In genomic region chr19:42060117-42060516, GRCh38 we compare ENCODE assay signal across 31 cellular contexts.
"Had no signal": no experiment of that assay in that cellular context is flagged by ENCODE, and none has a peak within 500 bp of the region (broad histone marks: within the 10 kb centered on the region; RNA-seq: fewer than 3 reads in every experiment).

No MANE protein-coding gene starts in this region.

- H3K4me1 Mint-ChIP-seq: natural killer cell; nephron; stimulated activated memory B cell treated with anti-CD40 and anti-IgM and Interleukin-4, amounts not matched to agents 10 μg/mL and 1 μg/mL and 100 μg/mL, for 72 hours; stimulated activated naive CD8-positive, alpha-beta T cell treated with anti-CD3 and anti-CD28 coated beads, Interleukin-15, amount 100 ng/mL, for 72 hours had no signal

- H3K36me3 ChIP-seq: ovary, suprapubic skin, transverse colon, upper lobe of right lung, uterus had no signal

- H3K36me3 Mint-ChIP-seq: natural killer cell; stimulated activated memory B cell treated with anti-CD40 and anti-IgM and Interleukin-4, amounts not matched to agents 10 μg/mL and 1 μg/mL and 100 μg/mL, for 72 hours; type B pancreatic cell had no signal

- H3K9me3 Mint-ChIP-seq: naive thymus-derived CD4-positive, alpha-beta T cell; natural killer cell; nephron; stimulated activated memory B cell treated with anti-CD40 and anti-IgM and Interleukin-4, amounts not matched to agents 10 μg/mL and 1 μg/mL and 100 μg/mL, for 72 hours; stimulated activated naive CD8-positive, alpha-beta T cell treated with anti-CD3 and anti-CD28 coated beads, Interleukin-15, amount 100 ng/mL, for 72 hours; type B pancreatic cell had no signal

- H3K4me1 ChIP-seq: parathyroid adenoma, psoas muscle, spleen, testis, tibial artery, transverse colon, upper lobe of right lung, uterus had no signal

- H3K27ac ChIP-seq: neutrophil, ovary, parathyroid adenoma, psoas muscle, skin epidermis, spleen, suprapubic skin, testis, tibial artery, transverse colon, upper lobe of right lung, uterus had no signal

- H3K9me3 ChIP-seq: neutrophil, ovary, psoas muscle, spleen, suprapubic skin, testis, tibial artery, transverse colon, upper lobe of right lung, uterus had no signal

- H3K27ac Mint-ChIP-seq: naive thymus-derived CD4-positive, alpha-beta T cell; natural killer cell; nephron; progenitor cell of endocrine pancreas; stimulated activated memory B cell treated with anti-CD40 and anti-IgM and Interleukin-4, amounts not matched to agents 10 μg/mL and 1 μg/mL and 100 μg/mL, for 72 hours; stimulated activated naive CD8-positive, alpha-beta T cell treated with anti-CD3 and anti-CD28 coated beads, Interleukin-15, amount 100 ng/mL, for 72 hours; type B pancreatic cell had no signal

- ATAC-seq: naive thymus-derived CD4-positive, alpha-beta T cell; natural killer cell; psoas muscle; right cardiac atrium; sciatic nerve; stimulated activated memory B cell treated with anti-CD40 and anti-IgM and Interleukin-4, amounts not matched to agents 10 μg/mL and 1 μg/mL and 100 μg/mL, for 72 hours; stimulated activated naive CD8-positive, alpha-beta T cell treated with anti-CD3 and anti-CD28 coated beads, Interleukin-15, amount 100 ng/mL, for 72 hours; stimulated activated naive CD8-positive, alpha-beta T cell treated with anti-CD3 and anti-CD28 coated beads, Interleukin-15, Interleukin-2, amounts not matched to agents 100 U/mL and 50 U/mL, for 24 hours; upper lobe of right lung had no signal

- DNase-seq: naive thymus-derived CD4-positive, alpha-beta T cell; natural killer cell; nucleus accumbens; ovary; right cardiac atrium; spleen; stimulated activated CD4-positive, alpha-beta T cell treated with anti-CD3 and anti-CD28 coated beads, Interleukin-12 subunit alpha, Interleukin-12 subunit beta, amount 100 ng/mL, for 4 hours; stimulated activated CD4-positive, alpha-beta T cell treated with anti-CD3 and anti-CD28 coated beads, Interleukin-1b, Interleukin-23, amount 100 ng/mL, for 48 hours; stimulated activated CD4-positive, alpha-beta T cell treated with anti-CD3 and anti-CD28 coated beads, Interleukin-4, amount 100 ng/mL, for 1 hour; stimulated activated CD4-positive, alpha-beta T cell treated with anti-CD3 and anti-CD28 coated beads, Interleukin-4, amount 100 ng/mL, for 4 hours; stimulated activated CD8-positive, alpha-beta memory T cell treated with anti-CD3 and anti-CD28 coated beads, Interleukin-4, amount 100 ng/mL, for 48 hours; stimulated activated naive CD4-positive, alpha-beta T cell; stimulated activated naive CD8-positive, alpha-beta T cell treated with anti-CD3 and anti-CD28 coated beads, Interleukin-15, amount 100 ng/mL, for 72 hours; stimulated activated naive CD8-positive, alpha-beta T cell treated with anti-CD3 and anti-CD28 coated beads, Interleukin-15, Interleukin-2, amounts not matched to agents 100 U/mL and 50 U/mL, for 24 hours; substantia nigra; testis; tibial artery; transverse colon; upper lobe of right lung; uterus had no signal

- H3K4me3 Mint-ChIP-seq: naive thymus-derived CD4-positive, alpha-beta T cell; natural killer cell; nephron; stimulated activated memory B cell treated with anti-CD40 and anti-IgM and Interleukin-4, amounts not matched to agents 10 μg/mL and 1 μg/mL and 100 μg/mL, for 72 hours; stimulated activated naive CD8-positive, alpha-beta T cell treated with anti-CD3 and anti-CD28 coated beads, Interleukin-15, amount 100 ng/mL, for 72 hours; type B pancreatic cell had no signal

- H3K27me3 ChIP-seq: neutrophil, ovary, testis, tibial artery, transverse colon, upper lobe of right lung, uterus had no signal

- H3K4me3 ChIP-seq: ovary, psoas muscle, skin epidermis, smooth muscle cell, spleen, suprapubic skin, testis, tibial artery, transverse colon, upper lobe of right lung, uterus had no signal

- H3K4me2 ChIP-seq: smooth muscle cell had no signal

- H3K27me3 Mint-ChIP-seq: progenitor cell of endocrine pancreas had no signal

- H3K79me2 ChIP-seq: parathyroid adenoma had no signal

- H2AFZ ChIP-seq: parathyroid adenoma had no signal
